Comparison of ENCODE assay signal across 8 cellular contexts in the genomic region with DNA sequence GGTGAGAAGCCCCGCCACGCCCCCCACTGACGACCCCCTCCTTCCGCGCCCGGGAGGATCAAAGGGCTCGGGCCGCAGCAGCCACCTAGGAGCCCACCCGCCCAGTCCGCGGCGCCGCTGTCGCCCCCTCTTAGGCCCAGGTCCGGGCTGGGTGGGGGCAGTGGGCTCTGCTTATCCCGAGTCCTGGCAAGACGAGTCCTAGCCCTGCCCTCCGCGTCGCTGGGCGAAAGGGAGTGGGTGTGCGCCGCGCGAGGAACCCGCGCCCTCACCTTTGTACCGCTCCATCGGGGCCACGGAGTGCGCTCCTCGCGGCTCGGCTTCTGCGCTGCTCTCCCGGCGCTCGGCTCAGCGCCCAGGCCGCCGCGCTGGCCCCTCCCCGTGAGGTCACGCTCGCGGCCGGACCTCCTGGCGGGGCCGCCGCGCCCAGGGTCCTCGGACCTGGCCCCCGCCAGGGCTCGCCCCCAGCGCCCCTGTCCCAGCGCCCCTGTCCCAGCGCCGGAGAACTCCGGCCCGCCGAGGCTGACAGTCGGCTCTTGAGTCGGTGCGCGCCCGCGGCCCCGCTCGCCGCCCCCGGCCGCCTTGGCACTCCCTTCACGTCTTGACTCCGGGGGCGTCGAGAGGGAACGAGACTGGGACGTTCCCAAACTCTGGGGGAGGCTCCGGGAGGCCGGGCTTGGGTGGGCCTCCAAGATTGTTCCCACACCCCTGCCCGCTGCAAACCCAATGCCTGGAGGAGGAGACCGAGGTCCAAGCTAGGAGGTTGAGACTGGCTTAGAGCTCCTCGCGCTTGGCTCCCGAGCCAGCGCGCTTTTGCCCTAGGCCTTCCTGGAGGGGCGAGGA. TPM values are rescaled to one million over a fixed set of nuclear protein-coding genes. Genes with fewer than 3 reads are reported as not detected.
DNase-seq lines count a peak whose midpoint lies in the region; ATAC-seq lines count a peak whose summit lies in the region.

A gene with protein sequence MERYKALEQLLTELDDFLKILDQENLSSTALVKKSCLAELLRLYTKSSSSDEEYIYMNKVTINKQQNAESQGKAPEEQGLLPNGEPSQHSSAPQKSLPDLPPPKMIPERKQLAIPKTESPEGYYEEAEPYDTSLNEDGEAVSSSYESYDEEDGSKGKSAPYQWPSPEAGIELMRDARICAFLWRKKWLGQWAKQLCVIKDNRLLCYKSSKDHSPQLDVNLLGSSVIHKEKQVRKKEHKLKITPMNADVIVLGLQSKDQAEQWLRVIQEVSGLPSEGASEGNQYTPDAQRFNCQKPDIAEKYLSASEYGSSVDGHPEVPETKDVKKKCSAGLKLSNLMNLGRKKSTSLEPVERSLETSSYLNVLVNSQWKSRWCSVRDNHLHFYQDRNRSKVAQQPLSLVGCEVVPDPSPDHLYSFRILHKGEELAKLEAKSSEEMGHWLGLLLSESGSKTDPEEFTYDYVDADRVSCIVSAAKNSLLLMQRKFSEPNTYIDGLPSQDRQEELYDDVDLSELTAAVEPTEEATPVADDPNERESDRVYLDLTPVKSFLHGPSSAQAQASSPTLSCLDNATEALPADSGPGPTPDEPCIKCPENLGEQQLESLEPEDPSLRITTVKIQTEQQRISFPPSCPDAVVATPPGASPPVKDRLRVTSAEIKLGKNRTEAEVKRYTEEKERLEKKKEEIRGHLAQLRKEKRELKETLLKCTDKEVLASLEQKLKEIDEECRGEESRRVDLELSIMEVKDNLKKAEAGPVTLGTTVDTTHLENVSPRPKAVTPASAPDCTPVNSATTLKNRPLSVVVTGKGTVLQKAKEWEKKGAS (minus strand): TSS at position 332 of the 840 bp plus-strand sequence. CDS start 47 bp downstream, at position 285.

- H3K4me1 Mint-ChIP-seq in activated CD4-positive, alpha-beta T cell treated with anti-CD3 and anti-CD28 coated beads, Interleukin-2, amount 10 ng/mL, durations not matched to agents 7 days and 5 days: peaks cover 9% of the 10 kb centered on the region
- peaks cover 7% of the 10 kb centered on the region for H3K4me1 Mint-ChIP-seq in activated naive CD8-positive, alpha-beta T cell treated with anti-CD3 and anti-CD28 coated beads, Interleukin-2, amount 50 U/mL, for 24 hours

- H3K27me3 Mint-ChIP-seq in activated CD4-positive, alpha-beta T cell treated with anti-CD3 and anti-CD28 coated beads, Interleukin-2, amount 10 ng/mL, durations not matched to agents 7 days and 5 days: peaks cover 60% of the 10 kb centered on the region
- peaks cover 55% of the 10 kb centered on the region for H3K27me3 Mint-ChIP-seq in activated naive CD8-positive, alpha-beta T cell treated with anti-CD3 and anti-CD28 coated beads, Interleukin-2, amount 50 U/mL, for 24 hours

- H3K36me3 Mint-ChIP-seq in activated CD4-positive, alpha-beta T cell treated with anti-CD3 and anti-CD28 coated beads, Interleukin-2, amount 10 ng/mL, durations not matched to agents 7 days and 5 days (ENCODE audit: low read depth): no peaks in the 10 kb centered on the region
- peaks cover 2% of the 10 kb centered on the region for H3K36me3 Mint-ChIP-seq in activated naive CD8-positive, alpha-beta T cell treated with anti-CD3 and anti-CD28 coated beads, Interleukin-2, amount 50 U/mL, for 24 hours (ENCODE audit: low read depth)

- POLR2A ChIA-PET in activated CD4-positive, alpha-beta T cell treated with anti-CD3 and anti-CD28 coated beads, Interleukin-2, amount 10 ng/mL, durations not matched to agents 7 days and 5 days (lab: Charles Lee): no interaction called here

- CTCF ChIA-PET in activated CD4-positive, alpha-beta T cell treated with anti-CD3 and anti-CD28 coated beads, Interleukin-2, amount 10 ng/mL, durations not matched to agents 7 days and 5 days (lab: Charles Lee): interaction anchor here (0.6 to 1.4 kb wide), 3 partner anchors 8 to 35 kb away, joined by 3 to 4 read pairs (median 4); no protein-coding TSS in a partner anchor

- DNase-seq in activated CD4-positive, alpha-beta T cell treated with anti-CD3 and anti-CD28 coated beads, Interleukin-2, amount 10 ng/mL, durations not matched to agents 7 days and 5 days: no peak
- DNase-seq in activated CD4-positive, alpha-beta T cell treated with anti-CD3 and anti-CD28 coated beads, Interleukin-2, amount 50 U/mL, for 4 hours: no peak
- no peak for DNase-seq in activated naive CD8-positive, alpha-beta T cell treated with anti-CD3 and anti-CD28 coated beads, Interleukin-2, amount 50 U/mL, for 24 hours
- no peak for DNase-seq in NCI-H1092 (lab: John Stamatoyannopoulos, UW)
- DNase-seq in SKM-1 treated with dmso at 0.1 percent for 144 hours (lab: John Stamatoyannopoulos, UW; ENCODE audit: unreplicated experiment): no peak
- no peak for DNase-seq in NK-92 (lab: John Stamatoyannopoulos, UW; ENCODE audit: unreplicated experiment)

- H3K4me3 Mint-ChIP-seq in activated CD4-positive, alpha-beta T cell treated with anti-CD3 and anti-CD28 coated beads, Interleukin-2, amount 10 ng/mL, durations not matched to agents 7 days and 5 days: peak within 1 kb of the TSS; percentile 42
- H3K4me3 Mint-ChIP-seq in activated naive CD8-positive, alpha-beta T cell treated with anti-CD3 and anti-CD28 coated beads, Interleukin-2, amount 50 U/mL, for 24 hours: peak within 1 kb of the TSS; percentile 26

- peak within 1 kb of the TSS; percentile 8 to 86 (median 65) for H3K27ac ChIP-seq in skin epidermis

- H3K4me3 ChIP-seq in iPS-18c (ENCODE audit: insufficient read depth, low read depth, low read length) (peak within 1 kb of the TSS; percentile 66), skin epidermis (peak within 1 kb of the TSS; percentile 41 to 61 (median 50))

- H3K9me3 Mint-ChIP-seq in activated CD4-positive, alpha-beta T cell treated with anti-CD3 and anti-CD28 coated beads, Interleukin-2, amount 10 ng/mL, durations not matched to agents 7 days and 5 days: no peaks in the 10 kb centered on the region
- no peaks in the 10 kb centered on the region for H3K9me3 Mint-ChIP-seq in activated naive CD8-positive, alpha-beta T cell treated with anti-CD3 and anti-CD28 coated beads, Interleukin-2, amount 50 U/mL, for 24 hours

- H3K27ac Mint-ChIP-seq in activated CD4-positive, alpha-beta T cell treated with anti-CD3 and anti-CD28 coated beads, Interleukin-2, amount 10 ng/mL, durations not matched to agents 7 days and 5 days: no peak within 1 kb of the TSS
- no peak within 1 kb of the TSS for H3K27ac Mint-ChIP-seq in activated naive CD8-positive, alpha-beta T cell treated with anti-CD3 and anti-CD28 coated beads, Interleukin-2, amount 50 U/mL, for 24 hours

- peak; percentile 58 for ATAC-seq in activated naive CD8-positive, alpha-beta T cell treated with anti-CD3 and anti-CD28 coated beads, Interleukin-2, amount 50 U/mL, for 24 hours

- peaks cover 3% of the 10 kb centered on the region for H3K9me3 ChIP-seq in iPS-18c (ENCODE audit: control insufficient read depth, insufficient read depth, low read length)

RNA-seq across cellular contexts. Expression of the gene that starts here (rescaled TPM):
- total RNA-seq in activated CD4-positive, alpha-beta T cell treated with anti-CD3 and anti-CD28 coated beads, Interleukin-2, amount 10 ng/mL, durations not matched to agents 7 days and 5 days: 1 to 10 TPM; 1.1 to 1.8 TPM
